ENCODE assay signal across 12 cellular contexts in the genomic region with DNA sequence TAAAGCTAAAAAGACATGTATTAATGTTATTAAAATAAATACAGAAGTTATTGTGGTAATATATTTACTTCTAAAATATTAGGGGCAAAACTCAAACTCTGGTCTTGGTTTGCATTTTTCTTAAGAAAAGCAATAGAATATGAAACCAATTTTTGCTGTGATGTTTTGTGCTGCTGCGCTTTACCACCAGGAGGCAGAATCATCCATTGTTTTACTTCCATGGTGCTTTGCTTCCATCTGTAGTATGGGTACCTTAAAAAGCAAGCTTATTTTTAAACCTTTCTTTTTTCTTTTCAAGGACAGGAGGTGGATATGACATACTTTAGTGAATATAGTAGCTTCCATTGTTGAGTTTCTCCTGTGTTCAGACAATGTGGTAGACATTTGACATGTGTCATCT. TPM values are rescaled to one million over a fixed set of nuclear protein-coding genes. Genes with fewer than 3 reads are reported as not detected.
DNase-seq lines count a peak whose midpoint lies in the region; ATAC-seq and TF ChIP-seq lines count a peak whose summit lies in the region.
"Had no signal": no experiment of that assay in that cellular context is flagged by ENCODE, and none has a peak within 500 bp of the region (broad histone marks: within the 10 kb centered on the region; RNA-seq: fewer than 3 reads in every experiment).

No MANE protein-coding gene starts in this region.

- ATAC-seq in GM19324 (IDR thresholded peaks at IDR 0.05; ENCODE audit: low FRiP score, unreplicated experiment) = no peak

- H3K27ac Mint-ChIP-seq in activated naive CD4-positive, alpha-beta T cell treated with anti-CD3 and anti-CD28 coated beads for 36 hours = no peak overlapping the region
- no peak overlapping the region for H3K27ac Mint-ChIP-seq in osteocyte (ENCODE audit: unreplicated experiment)
- H3K27ac Mint-ChIP-seq: activated naive CD8-positive, alpha-beta T cell had no signal

- peaks cover 31% of the 10 kb centered on the region for H3K27me3 Mint-ChIP-seq in activated naive CD4-positive, alpha-beta T cell treated with anti-CD3 and anti-CD28 coated beads for 36 hours (ENCODE audit: low read depth)
- no peaks in the 10 kb centered on the region for H3K27me3 Mint-ChIP-seq in osteocyte (ENCODE audit: unreplicated experiment)

- CTCF ChIA-PET in activated naive CD4-positive, alpha-beta T cell treated with anti-CD3 and anti-CD28 coated beads for 36 hours (lab: Charles Lee) = interaction anchor here (0.6 to 1.6 kb wide), 7 partner anchors 9 to 480 kb away, joined by 3 to 5 read pairs (median 3); no protein-coding TSS in a partner anchor

- no peak overlapping the region for H3K4me3 ChIP-seq in Jurkat, Clone E6-1 (ENCODE audit: low read length)
- H3K4me3 ChIP-seq in brain microvascular endothelial cell (ENCODE audit: low read depth, low read length) = no peak overlapping the region
- H3K4me3 ChIP-seq: lung had no signal

- TF ChIP-seq CTCF in brain microvascular endothelial cell (IDR thresholded peaks at IDR 0.05; ENCODE audit: low read depth, low read length, missing control alignments) (peak; percentile 60), osteocyte (IDR thresholded peaks at IDR 0.05) (peak; percentile 15)

- no peak overlapping the region for H3K27ac ChIP-seq in brain microvascular endothelial cell

- intact Hi-C loops in activated naive CD4-positive, alpha-beta T cell treated with anti-CD3 and anti-CD28 coated beads for 36 hours (cut with micrococcal nuclease) = loop anchor here (1.0 kb wide), 1 partner anchor 480 kb away; no protein-coding TSS in a partner anchor

- no peaks in the 10 kb centered on the region for H3K36me3 Mint-ChIP-seq in activated naive CD4-positive, alpha-beta T cell treated with anti-CD3 and anti-CD28 coated beads for 36 hours (ENCODE audit: low read depth)
- no peaks in the 10 kb centered on the region for H3K36me3 Mint-ChIP-seq in osteocyte (ENCODE audit: unreplicated experiment)
- H3K36me3 Mint-ChIP-seq: activated naive CD8-positive, alpha-beta T cell had no signal

- H3K4me3 Mint-ChIP-seq in activated naive CD4-positive, alpha-beta T cell treated with anti-CD3 and anti-CD28 coated beads for 36 hours = no peak overlapping the region
- H3K4me3 Mint-ChIP-seq in osteocyte (ENCODE audit: unreplicated experiment) = no peak overlapping the region
- H3K4me3 Mint-ChIP-seq: activated naive CD8-positive, alpha-beta T cell had no signal

- no peaks in the 10 kb centered on the region for H3K9me3 Mint-ChIP-seq in activated naive CD4-positive, alpha-beta T cell treated with anti-CD3 and anti-CD28 coated beads for 36 hours
- no peaks in the 10 kb centered on the region for H3K9me3 Mint-ChIP-seq in osteocyte (ENCODE audit: unreplicated experiment)

- H3K27me3 ChIP-seq in brain microvascular endothelial cell (replicated peaks) = no peaks in the 10 kb centered on the region

- in situ Hi-C loops in brain microvascular endothelial cell (cut with HindIII; ENCODE audit: low pct_ligation_motif_present, low sequenced_read_pairs) = no loop called here

- no peaks in the 10 kb centered on the region for H3K36me3 ChIP-seq in brain microvascular endothelial cell (replicated peaks)

- H3K4me1 Mint-ChIP-seq in activated naive CD4-positive, alpha-beta T cell treated with anti-CD3 and anti-CD28 coated beads for 36 hours (ENCODE audit: low read depth) = no peaks in the 10 kb centered on the region
- H3K4me1 Mint-ChIP-seq in osteocyte (ENCODE audit: unreplicated experiment) = no peaks in the 10 kb centered on the region

- DNase-seq in activated naive CD4-positive, alpha-beta T cell treated with anti-CD3 and anti-CD28 coated beads for 36 hours = peak; percentile 33
- DNase-seq in activated naive CD4-positive, alpha-beta T cell treated with anti-CD3 and anti-CD28 coated beads, Interleukin-2, amount 50 U/mL, for 16 hours = no peak
- DNase-seq in Jurkat, Clone E6-1 (ENCODE audit: low read depth, low spot score) = peak; percentile 40
- DNase-seq in brain microvascular endothelial cell (no peak), osteocyte (ENCODE audit: extremely low spot score, unreplicated experiment) (no peak), iPS-NIHi7 (ENCODE audit: extremely low spot score) (no peak), NCI-H1105 (lab: John Stamatoyannopoulos, UW) (no peak)
- DNase-seq: DMS153, NCI-H2029 treated with DMSO at 0.1 percent for 48 hours had no signal

RNA-seq across cellular contexts. Expression of a gene that starts 46.6 kb away (rescaled TPM):
- total RNA-seq in activated naive CD4-positive, alpha-beta T cell treated with anti-CD3 and anti-CD28 coated beads for 36 hours = 100 to 1,000 TPM; 151 to 161 TPM
- 164 TPM for polyA plus RNA-seq in Jurkat, Clone E6-1 (2012; ENCODE audit: insufficient read depth, insufficient read length)
- total RNA-seq in osteocyte = 37.4 and 39.9 TPM in 2 replicates

Comparison
In these comparisons a context has a peak if more than half of its experiments do, and no peak if none do; other contexts are left out.
1. DNase-seq: peak in activated naive CD4-positive, alpha-beta T cell treated with anti-CD3 and anti-CD28 coated beads for 36 hours (single experiment) and Jurkat, Clone E6-1 (single experiment); none in activated naive CD4-positive, alpha-beta T cell treated with anti-CD3 and anti-CD28 coated beads, Interleukin-2, amount 50 U/mL, for 16 hours (single experiment), brain microvascular endothelial cell (single experiment), osteocyte (single experiment), iPS-NIHi7 (single experiment) and NCI-H1105 (single experiment).